14 cellular contexts compared by ENCODE assay signal in the genomic region with DNA sequence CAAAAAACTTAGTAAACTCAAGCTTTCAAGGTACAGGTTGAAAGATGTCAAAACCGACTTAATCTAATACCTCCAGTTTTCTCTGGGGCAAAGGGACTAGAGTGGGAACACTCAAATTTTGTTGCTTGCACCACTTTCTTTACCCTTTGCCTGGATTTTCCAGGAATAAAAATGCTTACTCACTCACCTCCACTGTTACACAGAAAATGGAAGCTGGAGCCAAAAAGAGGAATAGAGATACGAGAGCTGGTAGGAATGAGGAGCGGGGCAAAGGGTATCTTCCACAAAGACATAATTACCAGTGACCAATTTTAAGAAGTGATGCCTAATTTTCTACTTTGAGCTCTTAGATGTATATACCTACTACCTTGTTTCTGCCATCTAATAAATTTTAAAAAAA.
DNase-seq lines count a peak whose midpoint lies in the region; ATAC-seq and TF ChIP-seq lines count a peak whose summit lies in the region.
"Had no signal": no experiment of that assay in that cellular context is flagged by ENCODE, and none has a peak within 500 bp of the region (broad histone marks: within the 10 kb centered on the region; RNA-seq: fewer than 3 reads in every experiment).

No MANE protein-coding gene starts in this region.

- H3K4me3 Mint-ChIP-seq in activated T-cell treated with anti-CD3 and anti-CD28 coated beads, Interleukin-2, amount 50 U/mL, for 72 hours = no peak overlapping the region
- peak overlapping the region in 1 of 3 donors; percentile 67 for H3K4me3 Mint-ChIP-seq in T-cell
- H3K4me3 Mint-ChIP-seq: activated T-cell treated with anti-CD3 and anti-CD28 coated beads, Interleukin-2, amount 50 U/mL, for 4 hours had no signal

- H3K27ac ChIP-seq in thoracic aorta = peak overlapping the region; percentile 95

- no peak for DNase-seq in activated T-cell treated with anti-CD3 and anti-CD28 coated beads, Interleukin-2, amount 50 U/mL, for 72 hours
- no peak for DNase-seq in activated T-cell treated with anti-CD3 and anti-CD28 coated beads for 4 hours
- DNase-seq in T-cell = no peak
- DNase-seq in left lobe of liver (ENCODE audit: low spot score) = no peak
- DNase-seq in thoracic aorta (ENCODE audit: low spot score) = no peak
- no peak for DNase-seq in SIG-M5 treated with dmso at 0.1 percent for 504 hours (lab: John Stamatoyannopoulos, UW; ENCODE audit: unreplicated experiment)
- DNase-seq in NCI-H2171 treated with DMSO at 0.1 percent for 48 hours (lab: John Stamatoyannopoulos, UW) = no peak
- DNase-seq in HEK293T (ENCODE audit: extremely low spot score) = no peak
- DNase-seq: ACHN; activated CD4-positive, alpha-beta T cell treated with anti-CD3 and anti-CD28 coated beads for 48 hours; activated T-cell treated with anti-CD3 and anti-CD28 coated beads, Interleukin-2, amount 50 U/mL, for 4 hours; foreskin fibroblast; NCI-H1436 had no signal

- H3K9me3 Mint-ChIP-seq in activated T-cell treated with anti-CD3 and anti-CD28 coated beads, Interleukin-2, amount 50 U/mL, for 72 hours = no peaks in the 10 kb centered on the region
- no peaks in the 10 kb centered on the region for H3K9me3 Mint-ChIP-seq in T-cell
- H3K9me3 Mint-ChIP-seq: activated T-cell treated with anti-CD3 and anti-CD28 coated beads, Interleukin-2, amount 50 U/mL, for 4 hours had no signal

- no peaks in the 10 kb centered on the region for H3K9me3 ChIP-seq in thoracic aorta

- peak overlapping the region; percentile 66 for H3K27ac Mint-ChIP-seq in activated T-cell treated with anti-CD3 and anti-CD28 coated beads, Interleukin-2, amount 50 U/mL, for 72 hours
- H3K27ac Mint-ChIP-seq in T-cell = peak overlapping the region; percentile 84 to 92

- H3K36me3 ChIP-seq in thoracic aorta = peaks cover 65% of the 10 kb centered on the region

- no peaks in the 10 kb centered on the region for H3K27me3 ChIP-seq in thoracic aorta (replicated peaks; ENCODE audit: insufficient read depth)

- TF ChIP-seq CTCF in thoracic aorta (IDR thresholded peaks at IDR 0.05) = no peak

- peaks cover 6 to 48% of the 10 kb centered on the region in 2 donors for H3K36me3 Mint-ChIP-seq in activated T-cell treated with anti-CD3 and anti-CD28 coated beads, Interleukin-2, amount 50 U/mL, for 72 hours (ENCODE audit: insufficient read depth in 2 of 2)
- peaks cover 63% of the 10 kb centered on the region for H3K36me3 Mint-ChIP-seq in T-cell

- H3K4me1 ChIP-seq in thoracic aorta (ENCODE audit: control insufficient read depth in 1 of 2, low read depth in 2 of 2) = peaks cover 67 to 83% of the 10 kb centered on the region in 2 donors

- peaks cover 45% of the 10 kb centered on the region for H3K4me1 Mint-ChIP-seq in activated T-cell treated with anti-CD3 and anti-CD28 coated beads, Interleukin-2, amount 50 U/mL, for 72 hours (ENCODE audit: low read depth)
- peaks cover 90 to 94% (median 93%) of the 10 kb centered on the region in 3 donors for H3K4me1 Mint-ChIP-seq in T-cell

- no peak for ATAC-seq in activated T-cell treated with anti-CD3 and anti-CD28 coated beads, Interleukin-2, amount 50 U/mL, for 72 hours (replicated peaks in 1 of 2)
- ATAC-seq in T-cell (replicated peaks in 1 of 4) = no peak
- ATAC-seq in left lobe of liver = peak; percentile 54
- ATAC-seq in thoracic aorta (ENCODE audit: insufficient number of reproducible peaks, low FRiP score, low read depth) = no peak
- ATAC-seq: activated T-cell treated with anti-CD3 and anti-CD28 coated beads, Interleukin-2, amount 50 U/mL, for 4 hours; HCT116 had no signal

- no peak overlapping the region for H3K4me3 ChIP-seq in thoracic aorta

- no peaks in the 10 kb centered on the region for H3K27me3 Mint-ChIP-seq in activated T-cell treated with anti-CD3 and anti-CD28 coated beads, Interleukin-2, amount 50 U/mL, for 72 hours (ENCODE audit: low read depth)
- no peaks in the 10 kb centered on the region for H3K27me3 Mint-ChIP-seq in T-cell

- POLR2A ChIA-PET in T-cell (lab: Charles Lee) (interaction anchor here (0.6 to 2.9 kb wide), 4 partner anchors 10 to 21 kb away, joined by 3 to 29 read pairs (median 4); no protein-coding TSS in a partner anchor), HEK293T (lab: Yijun Ruan, JAX) (interaction anchor here (1.3 kb wide), 1 partner anchor 140 kb away, joined by 4 read pairs; no protein-coding TSS in a partner anchor)

- CTCF ChIA-PET in T-cell (lab: Charles Lee) (interaction anchor here (0.8 to 3.8 kb wide), 9 partner anchors 10 to 144 kb away, joined by 4 to 32 read pairs (median 11); a partner anchor contains a TSS), HEK293T (lab: Yijun Ruan, JAX) (no interaction called here)

TF ChIP-seq in HEK293T, 16 proteins besides CTCF, POLR2A, EP300 and RAD21:
- TF ChIP-seq HDGF (IDR thresholded peaks at IDR 0.05; ENCODE audit: borderline replicate concordance) (no peak), FOXA1 (IDR thresholded peaks at IDR 0.05) (no peak), SUZ12 (IDR thresholded peaks at IDR 0.05) (no peak), TARDBP (IDR thresholded peaks at IDR 0.05) (no peak), ARNT (IDR thresholded peaks at IDR 0.05) (no peak), LEF1 (IDR thresholded peaks at IDR 0.05; ENCODE audit: borderline replicate concordance) (no peak), BHLHE40 (IDR thresholded peaks at IDR 0.05; ENCODE audit: borderline replicate concordance) (no peak), ZNF384 (IDR thresholded peaks at IDR 0.05) (no peak), NFRKB (IDR thresholded peaks at IDR 0.05) (no peak), CTBP1 (IDR thresholded peaks at IDR 0.05; ENCODE audit: borderline replicate concordance) (no peak)
- TF ChIP-seq, protein P1, sequence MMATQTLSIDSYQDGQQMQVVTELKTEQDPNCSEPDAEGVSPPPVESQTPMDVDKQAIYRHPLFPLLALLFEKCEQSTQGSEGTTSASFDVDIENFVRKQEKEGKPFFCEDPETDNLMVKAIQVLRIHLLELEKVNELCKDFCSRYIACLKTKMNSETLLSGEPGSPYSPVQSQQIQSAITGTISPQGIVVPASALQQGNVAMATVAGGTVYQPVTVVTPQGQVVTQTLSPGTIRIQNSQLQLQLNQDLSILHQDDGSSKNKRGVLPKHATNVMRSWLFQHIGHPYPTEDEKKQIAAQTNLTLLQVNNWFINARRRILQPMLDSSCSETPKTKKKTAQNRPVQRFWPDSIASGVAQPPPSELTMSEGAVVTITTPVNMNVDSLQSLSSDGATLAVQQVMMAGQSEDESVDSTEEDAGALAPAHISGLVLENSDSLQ (IDR thresholded peaks at IDR 0.05) = no peak
